ENCODE assay signal across 18 cellular contexts in genomic region chr11:76115555-76115954, GRCh38.
"Had no signal": no experiment of that assay in that cellular context is flagged by ENCODE, and none has a peak within 500 bp of the region (broad histone marks: within the 10 kb centered on the region; RNA-seq: fewer than 3 reads in every experiment).

No MANE protein-coding gene starts in this region.

- H3K4me3 Mint-ChIP-seq: immature natural killer cell; naive thymus-derived CD4-positive, alpha-beta T cell; nephron progenitor cell had no signal

- H3K27ac ChIP-seq: esophagus squamous epithelium, gastroesophageal sphincter, left ventricle myocardium inferior, lower lobe of right lung, parathyroid adenoma, prostate gland, right lobe of liver had no signal

- DNase-seq: effector memory CD4-positive, alpha-beta T cell; esophagus squamous epithelium; foreskin fibroblast; glutamatergic neuron; immature natural killer cell; left cardiac atrium; left ventricle myocardium inferior; lower lobe of right lung; mesenchymal stem cell; naive thymus-derived CD4-positive, alpha-beta T cell; nephron progenitor cell; right lobe of liver; stimulated activated CD4-positive, alpha-beta T cell treated with anti-CD3 and anti-CD28 coated beads, Interleukin-4, amount 100 ng/mL, for 1 hour; stimulated activated naive CD4-positive, alpha-beta T cell; trophoblast cell had no signal

- H3K27me3 ChIP-seq: esophagus squamous epithelium, gastroesophageal sphincter, right lobe of liver had no signal

- H3K9me3 Mint-ChIP-seq: immature natural killer cell; naive thymus-derived CD4-positive, alpha-beta T cell had no signal

- H3K4me3 ChIP-seq: esophagus squamous epithelium, gastroesophageal sphincter, left ventricle myocardium inferior, lower lobe of right lung, prostate gland, right lobe of liver had no signal

- H3K36me3 ChIP-seq: lower lobe of right lung, prostate gland, right lobe of liver had no signal

- H3K4me1 ChIP-seq: prostate gland, right lobe of liver had no signal

- H3K4me1 Mint-ChIP-seq: immature natural killer cell, nephron progenitor cell had no signal

- H3K27me3 Mint-ChIP-seq: naive thymus-derived CD4-positive, alpha-beta T cell had no signal

- H3K27ac Mint-ChIP-seq: immature natural killer cell, nephron progenitor cell had no signal

- ATAC-seq: gastroesophageal sphincter; left cardiac atrium; lower lobe of right lung; naive thymus-derived CD4-positive, alpha-beta T cell; right lobe of liver had no signal

- H3K9me3 ChIP-seq: esophagus squamous epithelium, gastroesophageal sphincter, left ventricle myocardium inferior, lower lobe of right lung, prostate gland, right lobe of liver had no signal
